8 cellular contexts compared by ENCODE assay signal in genomic region chr17:40099627-40100418, GRCh38. TPM values are rescaled to one million over a fixed set of nuclear protein-coding genes. Genes with fewer than 3 reads are reported as not detected.
A peak's percentile ranks its signal among the peaks of the same experiment; 100 is the strongest.
DNase-seq lines count a peak whose midpoint lies in the region; ATAC-seq and TF ChIP-seq lines count a peak whose summit lies in the region.

No MANE protein-coding gene starts in this region.

- no peak for ATAC-seq in HG03097 (IDR thresholded peaks at IDR 0.05; ENCODE audit: low FRiP score, unreplicated experiment)

- no peak for TF ChIP-seq POLR2A in NB4 (IDR thresholded peaks at IDR 0.05; ENCODE audit: extremely low read depth, insufficient read length)

- intact Hi-C loops in dorsolateral prefrontal cortex (cut with DNase I): loop anchor here in 1 of 2 donors (1.0 kb wide), 1 partner anchor 8 kb away; no protein-coding TSS in a partner anchor

- H3K9me2 ChIP-seq in DOHH2 (replicated peaks; ENCODE audit: control insufficient read depth, low read length): no peaks in the 10 kb centered on the region

- H3K4me2 ChIP-seq in DOHH2 (ENCODE audit: low read length): peak overlapping the region; percentile 92

- no peaks in the 10 kb centered on the region for H3K79me2 ChIP-seq in DOHH2 (ENCODE audit: control insufficient read depth, low read length)

- H3K36me3 ChIP-seq in DOHH2 (ENCODE audit: control insufficient read depth, low read length) (peaks cover 19% of the 10 kb centered on the region), muscle layer of colon (ENCODE audit: insufficient read depth, low read length) (peaks cover 40% of the 10 kb centered on the region)

- H3K4me3 ChIP-seq in DOHH2 (ENCODE audit: low read length) (peak overlapping the region; percentile 74), NB4 (ENCODE audit: low read depth, low read length) (peak overlapping the region; percentile 77), dorsolateral prefrontal cortex (peak overlapping the region; percentile 66 to 99 (median 89)), muscle layer of colon (ENCODE audit: low read depth in 1 of 2, low read length in 2 of 2) (peak overlapping the region; percentile 75 to 99)

- H4K20me1 ChIP-seq in DOHH2 (ENCODE audit: control insufficient read depth, insufficient read depth, low read depth, low read length): no peaks in the 10 kb centered on the region

- peak overlapping the region; percentile 97 for H3K9ac ChIP-seq in muscle layer of colon (ENCODE audit: low read length)

- peaks cover 64% of the 10 kb centered on the region for H3K4me1 ChIP-seq in DOHH2 (ENCODE audit: control insufficient read depth, low read length)
- peaks cover 75% of the 10 kb centered on the region for H3K4me1 ChIP-seq in muscle layer of colon (ENCODE audit: insufficient read depth, low read length)

- H3F3A ChIP-seq in DOHH2 (ENCODE audit: control insufficient read depth, insufficient read depth): no peaks in the 10 kb centered on the region

- DNase-seq in NB4 (ENCODE audit: low read depth): peak; percentile 71
- no peak for DNase-seq in dorsolateral prefrontal cortex
- no peak for DNase-seq in NCI-H446 treated with DMSO at 0.1 percent for 48 hours (lab: John Stamatoyannopoulos, UW)
- no peak for DNase-seq in central memory CD4-positive, alpha-beta T cell
- DNase-seq in NCI-H2107 (lab: John Stamatoyannopoulos, UW): no peak

- H3K27me3 ChIP-seq in DOHH2 (ENCODE audit: control insufficient read depth, low read length): peaks cover 23% of the 10 kb centered on the region
- no peaks in the 10 kb centered on the region for H3K27me3 ChIP-seq in dorsolateral prefrontal cortex
- no peaks in the 10 kb centered on the region for H3K27me3 ChIP-seq in muscle layer of colon (ENCODE audit: control insufficient read depth in 1 of 2, insufficient read depth in 2 of 2, low read length in 2 of 2)

- TF ChIP-seq CTCF in DOHH2 (IDR thresholded peaks at IDR 0.05; ENCODE audit: low read depth, low read length, poor library complexity, severe bottlenecking) (no peak), NB4 (IDR thresholded peaks at IDR 0.05; ENCODE audit: low read depth, low read length) (no peak), dorsolateral prefrontal cortex (IDR thresholded peaks at IDR 0.05 in 54 of 56, conservative IDR thresholded peaks at IDR 0.05 in 2 of 56; ENCODE audit: low read depth in 1 of 56, partially characterized antibody in 56 of 56) (peak in 1 of 56 donors; percentile 5)

- H3K27ac ChIP-seq in DOHH2 (ENCODE audit: low read depth, low read length) (no peak overlapping the region), dorsolateral prefrontal cortex (peak overlapping the region; percentile 82 to 100 (median 96)), muscle layer of colon (ENCODE audit: low read depth, low read length) (peak overlapping the region; percentile 97)

- no peaks in the 10 kb centered on the region for H3K9me3 ChIP-seq in DOHH2 (ENCODE audit: control insufficient read depth, insufficient read depth, low read length)
- H3K9me3 ChIP-seq in muscle layer of colon (ENCODE audit: low read length): no peaks in the 10 kb centered on the region

RNA-seq across cellular contexts. Expression of gene NR1D1, which starts 0.6 kb away (rescaled TPM):
- total RNA-seq in dorsolateral prefrontal cortex: 10 to 100 TPM; 26.9 to 97.0 (median 62.1) TPM

RNA-seq across cellular contexts. Expression of gene MSL1, which starts 21.9 kb away (rescaled TPM):
- total RNA-seq in dorsolateral prefrontal cortex: 100 to 1,000 TPM in 116 of 120 experiments, 10 to 100 TPM in 4; 87.8 to 143 (median 120) TPM

RNA-seq across cellular contexts. Expression of gene THRA, which starts 37.1 kb away (rescaled TPM):
- total RNA-seq in dorsolateral prefrontal cortex: 100 to 1,000 TPM; 178 to 301 (median 231) TPM

RNA-seq across cellular contexts. Expression of gene CASC3, which starts 40.5 kb away (rescaled TPM):
- total RNA-seq in dorsolateral prefrontal cortex: 100 to 1,000 TPM in 119 of 120 experiments, 10 to 100 TPM in 1; 95.0 to 216 (median 136) TPM

RNA-seq across cellular contexts. Expression of gene MED24, which starts 45.6 kb away (rescaled TPM):
- total RNA-seq in dorsolateral prefrontal cortex: 100 to 1,000 TPM in 59 of 120 experiments, 10 to 100 TPM in 61; 59.5 to 156 (median 99.1) TPM
